ENCODE assay signal across 8 cellular contexts in the genomic region with DNA sequence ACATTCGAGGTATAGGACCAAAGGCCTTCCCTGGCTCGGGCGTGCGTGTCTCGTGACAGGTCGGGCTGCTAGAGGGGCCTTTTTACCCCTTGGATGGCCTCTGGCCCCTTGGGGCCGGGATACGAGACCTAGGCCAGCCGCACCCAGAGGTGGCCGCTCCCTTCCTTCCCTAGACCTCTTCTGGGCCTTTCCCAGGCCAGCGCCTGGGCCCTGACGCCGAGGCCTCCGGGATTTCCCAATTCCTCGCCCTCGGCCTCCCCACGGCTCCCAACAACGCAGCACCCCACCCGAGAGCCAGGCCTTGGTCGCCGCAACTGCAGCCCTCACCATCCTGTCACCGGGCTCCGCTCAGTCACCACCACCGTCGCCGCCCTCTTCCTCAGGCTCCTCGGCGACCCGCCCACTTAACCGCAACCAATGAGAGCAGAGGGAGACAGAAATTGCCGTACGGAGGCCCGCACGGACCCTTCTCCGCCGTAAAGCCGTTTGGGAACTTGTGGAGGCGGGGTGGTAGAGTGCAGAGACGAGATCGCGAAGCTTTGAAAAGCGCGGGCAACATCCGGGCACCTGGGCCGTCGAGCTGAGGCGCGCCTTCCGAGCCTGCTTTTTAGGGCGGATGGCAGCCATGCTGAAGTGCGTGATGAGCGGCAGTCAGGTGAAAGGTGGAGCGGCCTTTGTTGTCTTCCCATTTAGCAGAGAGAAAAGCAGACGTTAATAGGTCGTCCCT. TPM values are rescaled to one million over a fixed set of nuclear protein-coding genes. Genes with fewer than 3 reads are reported as not detected.
DNase-seq lines count a peak whose midpoint lies in the region; ATAC-seq and TF ChIP-seq lines count a peak whose summit lies in the region.

Gene RAD9B (plus strand): TSS at position 610 of the 727 bp plus-strand sequence. CDS start 7 bp downstream, at position 617.
Gene VPS29 (minus strand): TSS at position 390 of the 727 bp plus-strand sequence. CDS start 60 bp downstream, at position 330.

- TF ChIP-seq EP300 in upper lobe of left lung (IDR thresholded peaks at IDR 0.05) = peak in 1 of 4 donors; percentile 78

- TF ChIP-seq POLR2A in upper lobe of left lung (IDR thresholded peaks at IDR 0.05) = peak; percentile 73 to 98 (median 89)

- intact Hi-C loops in heart right ventricle (cut with DNase I) (loop anchor here in 7 of 10 donors (2.0 to 10.0 kb wide), 5 partner anchors 33 to 385 kb away; partner anchors contain the start of genes FAM216A (in 7 of the 7) and GPN3 (in 7 of the 7)), posterior cingulate gyrus (cut with DNase I) (loop anchor here (1.0 to 5.0 kb wide), 4 partner anchors 34 to 100 kb away; partner anchors contain the start of genes ARPC3, FAM216A, GPN3 and PPTC7)

- no peak for TF ChIP-seq CTCF in GM13977 (IDR thresholded peaks at IDR 0.05; ENCODE audit: extremely low read depth, insufficient read depth, missing control alignments)
- TF ChIP-seq CTCF in heart right ventricle (IDR thresholded peaks at IDR 0.05) = no peak
- TF ChIP-seq CTCF in upper lobe of left lung (IDR thresholded peaks at IDR 0.05) = peak in 2 of 6 experiments; percentile 25 to 32

- ATAC-seq in HG02870 (IDR thresholded peaks at IDR 0.05; ENCODE audit: unreplicated experiment) = peak; percentile 86
- ATAC-seq in T-cell (replicated peaks in 1 of 4) = peak; percentile 93 to 96 (median 95)
- peak; percentile 97 to 100 (median 99) for ATAC-seq in heart right ventricle
- ATAC-seq in upper lobe of left lung (ENCODE audit: low FRiP score in 2 of 2) = peak; percentile 99

- CTCF ChIA-PET in T-cell (lab: Charles Lee) = interaction anchor here in 1 of 2 donors (0.5 to 5.3 kb wide), 8 partner anchors 12 to 102 kb away, joined by 3 to 30 read pairs (median 4); partner anchors contain the start of genes ARPC3, FAM216A and GPN3

- peak within 1 kb of the TSS; percentile 90 to 99 (median 97) for H3K4me3 Mint-ChIP-seq in T-cell

- H3K4me3 ChIP-seq in heart right ventricle = peak within 1 kb of the TSS; percentile 70 to 98 (median 85)
- peak within 1 kb of the TSS; percentile 92 to 98 (median 96) for H3K4me3 ChIP-seq in upper lobe of left lung

- H3K9me3 ChIP-seq in heart right ventricle = no peaks in the 10 kb centered on the region
- no peaks in the 10 kb centered on the region for H3K9me3 ChIP-seq in upper lobe of left lung

- H3K27ac Mint-ChIP-seq in T-cell = peak within 1 kb of the TSS; percentile 98

- H3K9me3 Mint-ChIP-seq in T-cell = no peaks in the 10 kb centered on the region

- H3K36me3 Mint-ChIP-seq in T-cell = peaks cover 7% of the 10 kb centered on the region

- in situ Hi-C loops in GM13977 (cut with MboI; ENCODE audit: low pct_unique_long_range_greater_than_20kb, low sequenced_read_pairs, unreplicated experiment) = no loop called here

- H3K27ac ChIP-seq in heart right ventricle (peak within 1 kb of the TSS; percentile 59 to 95 (median 91)), upper lobe of left lung (peak within 1 kb of the TSS; percentile 92 to 98 (median 97))

- no peaks in the 10 kb centered on the region for H3K27me3 Mint-ChIP-seq in T-cell

- POLR2A ChIA-PET in T-cell (lab: Charles Lee) = interaction anchor here (0.5 to 0.9 kb wide), 4 partner anchors 13 to 69 kb away, joined by 3 to 5 read pairs (median 4); partner anchors contain the start of gene ARPC3 (in 1 of the 2)

- H3K4me1 ChIP-seq in heart right ventricle (peaks cover 0 to 40% (median 35%) of the 10 kb centered on the region in 9 donors), upper lobe of left lung (peaks cover 29 to 39% (median 33%) of the 10 kb centered on the region in 4 donors)

- peaks cover 0 to 14% (median 0%) of the 10 kb centered on the region in 9 donors for H3K36me3 ChIP-seq in heart right ventricle
- peaks cover 0 to 5% (median 2%) of the 10 kb centered on the region in 4 donors for H3K36me3 ChIP-seq in upper lobe of left lung

- 1% methylated on average over 55 of the region's 55 CpGs for WGBS in heart right ventricle, 2 donors
- WGBS in upper lobe of left lung, 2 donors = 2% methylated on average over 23 to 53 of the region's 55 CpGs

- peaks cover 38 to 45% (median 41%) of the 10 kb centered on the region in 3 donors for H3K4me1 Mint-ChIP-seq in T-cell

- H3K27me3 ChIP-seq in heart right ventricle (no peaks in the 10 kb centered on the region), upper lobe of left lung (no peaks in the 10 kb centered on the region)

- DNase-seq in GM13977 (ENCODE audit: low spot score) = peak; percentile 91
- peak; percentile 99 for DNase-seq in NCI-H146 (lab: John Stamatoyannopoulos, UW)
- peak; percentile 96 to 100 (median 99) for DNase-seq in T-cell
- peak; percentile 98 for DNase-seq in amniotic epithelial cell (ENCODE audit: low read depth)
- DNase-seq in heart right ventricle = peak; percentile 98 to 99
- DNase-seq in posterior cingulate gyrus = peak; percentile 95 to 99 (median 97)
- DNase-seq in upper lobe of left lung = peak; percentile 96 to 98

RNA-seq across cellular contexts. Expression of gene RAD9B, which starts in this region (rescaled TPM):
- total RNA-seq in T-cell = 1 to 10 TPM in 1 of 5 donors, under 1 TPM in 3, not detected in 1; 0.18 to 1.6 (median 0.74) TPM
- 1 to 10 TPM in 4 of 10 donors, under 1 TPM in 6; 0.23 to 1.6 (median 0.95) TPM for total RNA-seq in heart right ventricle
- 1 to 10 TPM in 1 of 2 donors, not detected in 1; 4.9 TPM for polyA plus RNA-seq in heart right ventricle
- 1 to 10 TPM in 2 of 6 donors, under 1 TPM in 3, not detected in 1; 0.15 to 2.1 (median 0.94) TPM for total RNA-seq in upper lobe of left lung

RNA-seq across cellular contexts. Expression of gene VPS29, which starts in this region (rescaled TPM):
- total RNA-seq in T-cell (100 to 1,000 TPM in 1 of 5 donors, 10 to 100 TPM in 4; 79.0 to 109 (median 95.4) TPM), heart right ventricle (100 to 1,000 TPM in 2 of 10 donors, 10 to 100 TPM in 8; 83.7 to 117 (median 91.5) TPM), upper lobe of left lung (100 to 1,000 TPM in 1 of 6 donors, 10 to 100 TPM in 5; 29.9 to 102 (median 86.7) TPM)
- polyA plus RNA-seq in heart right ventricle = 100 to 1,000 TPM in 1 of 2 donors, 10 to 100 TPM in 1; 84.0 to 175 TPM

Comparison
In these comparisons a context has a peak if more than half of its experiments do, and no peak if none do; other contexts are left out.
1. Peak in every context shown above with its lines: DNase-seq, ATAC-seq, H3K4me3 ChIP-seq and H3K27ac ChIP-seq.